In the genomic region with DNA sequence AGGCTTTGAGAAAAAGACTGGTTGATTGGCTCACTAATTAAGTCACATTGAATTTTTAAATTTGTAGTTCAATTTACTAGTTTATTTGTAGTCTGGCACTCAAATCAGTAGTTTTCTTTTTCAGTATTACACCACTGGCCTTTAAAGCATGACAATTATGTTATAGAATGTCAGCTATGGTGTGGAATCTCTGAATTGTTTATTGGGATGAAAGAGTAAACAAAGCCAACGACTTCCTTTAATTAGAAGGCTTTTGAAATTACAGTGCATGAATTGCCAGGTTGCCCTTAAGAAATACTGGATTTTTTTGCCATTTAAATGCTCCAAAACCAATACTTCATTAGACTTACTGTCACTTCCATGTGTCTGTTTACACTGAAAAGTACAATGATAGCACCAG, we compare ENCODE assay signal across 22 cellular contexts.
"Had no signal": no experiment of that assay in that cellular context is flagged by ENCODE, and none has a peak within 500 bp of the region (broad histone marks: within the 10 kb centered on the region; RNA-seq: fewer than 3 reads in every experiment).

No MANE protein-coding gene starts in this region.

- H3K36me3 Mint-ChIP-seq: activated naive CD4-positive, alpha-beta T cell treated with anti-CD3 and anti-CD28 coated beads, Interleukin-2, amount 10 ng/mL, durations not matched to agents 7 days and 5 days; activated naive CD8-positive, alpha-beta T cell treated with anti-CD3 and anti-CD28 coated beads for 36 hours; T-cell had no signal

- H3K4me3 Mint-ChIP-seq: activated CD4-positive, alpha-beta T cell treated with anti-CD3 and anti-CD28 coated beads for 36 hours; activated CD8-positive, alpha-beta T cell treated with anti-CD3 and anti-CD28 coated beads for 36 hours; activated naive CD4-positive, alpha-beta T cell treated with anti-CD3 and anti-CD28 coated beads, Interleukin-2, amount 10 ng/mL, durations not matched to agents 7 days and 5 days; activated naive CD8-positive, alpha-beta T cell treated with anti-CD3 and anti-CD28 coated beads for 36 hours; activated T-cell treated with anti-CD3 and anti-CD28 coated beads, Interleukin-2, amount 50 U/mL, for 72 hours; T-cell had no signal

- H3K27ac ChIP-seq: SK-N-MC, WERI-Rb-1 had no signal

- H3K4me1 Mint-ChIP-seq: activated CD4-positive, alpha-beta T cell treated with anti-CD3 and anti-CD28 coated beads for 36 hours; activated naive CD4-positive, alpha-beta T cell treated with anti-CD3 and anti-CD28 coated beads, Interleukin-2, amount 10 ng/mL, durations not matched to agents 7 days and 5 days; activated naive CD8-positive, alpha-beta T cell treated with anti-CD3 and anti-CD28 coated beads for 36 hours; T-cell had no signal

- H3K4me3 ChIP-seq: K562, SK-N-MC had no signal

- H3K27ac Mint-ChIP-seq: activated CD4-positive, alpha-beta T cell treated with anti-CD3 and anti-CD28 coated beads for 36 hours; activated CD8-positive, alpha-beta T cell treated with anti-CD3 and anti-CD28 coated beads for 36 hours; activated naive CD4-positive, alpha-beta T cell treated with anti-CD3 and anti-CD28 coated beads, Interleukin-2, amount 10 ng/mL, durations not matched to agents 7 days and 5 days; activated naive CD8-positive, alpha-beta T cell treated with anti-CD3 and anti-CD28 coated beads for 36 hours; activated T-cell treated with anti-CD3 and anti-CD28 coated beads, Interleukin-2, amount 50 U/mL, for 72 hours; activated T-helper 2 cell treated with anti-CD3 and anti-CD28 coated beads, Interferon-gamma antibody, Interleukin-2, Interleukin-4, amounts not matched to agents 10 μg/mL and 5 μg/mL and 100 μg/mL, durations not matched to agents 14 hours and 24 hours and 36 hours; T-cell had no signal

- H3K9me3 Mint-ChIP-seq: activated CD8-positive, alpha-beta T cell treated with anti-CD3 and anti-CD28 coated beads for 36 hours; activated naive CD4-positive, alpha-beta T cell treated with anti-CD3 and anti-CD28 coated beads, Interleukin-2, amount 10 ng/mL, durations not matched to agents 7 days and 5 days; activated T-cell treated with anti-CD3 and anti-CD28 coated beads, Interleukin-2, amount 50 U/mL, for 72 hours; activated T-helper 2 cell treated with anti-CD3 and anti-CD28 coated beads, Interferon-gamma antibody, Interleukin-2, Interleukin-4, amounts not matched to agents 10 μg/mL and 5 μg/mL and 100 μg/mL, durations not matched to agents 14 hours and 24 hours and 36 hours had no signal

- DNase-seq: activated CD4-positive, alpha-beta T cell treated with anti-CD3 and anti-CD28 coated beads for 36 hours; activated CD4-positive, alpha-beta T cell treated with anti-CD3 and anti-CD28 coated beads, Interleukin-2, amount 50 U/mL, for 1 hour; activated CD8-positive, alpha-beta memory T cell treated with anti-CD3 and anti-CD28 coated beads, Interleukin-2, amount 50 U/mL, for 4 hours; activated CD8-positive, alpha-beta T cell treated with anti-CD3 and anti-CD28 coated beads for 36 hours; activated gamma-delta T cell treated with Interleukin-2 at 50 U/mL for 16 hours; activated naive CD4-positive, alpha-beta T cell treated with anti-CD3 and anti-CD28 coated beads, Interleukin-2, amount 10 ng/mL, durations not matched to agents 7 days and 5 days; activated naive CD8-positive, alpha-beta T cell treated with anti-CD3 and anti-CD28 coated beads for 36 hours; activated T-cell treated with anti-CD3 and anti-CD28 coated beads, Interleukin-2, amount 50 U/mL, for 72 hours; caudate nucleus; Karpas-422; NCI-H1092; NCI-H1694; NCI-H2029; NCI-H2107; NCI-H2171 treated with DMSO at 0.1 percent for 48 hours; NCI-H526; RPMI8226; T-cell; WERI-Rb-1 had no signal

- H3K36me3 ChIP-seq: WERI-Rb-1 had no signal

- H3K27me3 Mint-ChIP-seq: activated CD4-positive, alpha-beta T cell treated with anti-CD3 and anti-CD28 coated beads for 36 hours; activated CD8-positive, alpha-beta T cell treated with anti-CD3 and anti-CD28 coated beads for 36 hours; activated naive CD4-positive, alpha-beta T cell treated with anti-CD3 and anti-CD28 coated beads, Interleukin-2, amount 10 ng/mL, durations not matched to agents 7 days and 5 days; activated naive CD8-positive, alpha-beta T cell treated with anti-CD3 and anti-CD28 coated beads for 36 hours; T-cell had no signal

- FAIRE-seq: K562 had no signal
